In genomic region chr15:69732133-69732532, GRCh38 we compare ENCODE assay signal across 25 cellular contexts.
DNase-seq lines count a peak whose midpoint lies in the region; ATAC-seq and TF ChIP-seq lines count a peak whose summit lies in the region.
"Had no signal": no experiment of that assay in that cellular context is flagged by ENCODE, and none has a peak within 500 bp of the region (broad histone marks: within the 10 kb centered on the region; RNA-seq: fewer than 3 reads in every experiment).

No MANE protein-coding gene starts in this region.

- no peak overlapping the region for H3K27ac Mint-ChIP-seq in activated CD4-positive, alpha-beta T cell treated with anti-CD3 and anti-CD28 coated beads, Interleukin-2, amount 10 ng/mL, durations not matched to agents 24 days and 14 days
- H3K27ac Mint-ChIP-seq: CD4-positive, CD25-positive, alpha-beta regulatory T cell had no signal

- no peak overlapping the region for H3K4me3 Mint-ChIP-seq in activated CD4-positive, alpha-beta T cell treated with anti-CD3 and anti-CD28 coated beads, Interleukin-2, amount 10 ng/mL, durations not matched to agents 24 days and 14 days
- H3K4me3 Mint-ChIP-seq: CD14-positive monocyte; CD4-positive, alpha-beta memory T cell; CD4-positive, CD25-positive, alpha-beta regulatory T cell; CD8-positive, alpha-beta memory T cell had no signal

- H3K9me3 Mint-ChIP-seq in activated CD4-positive, alpha-beta T cell treated with anti-CD3 and anti-CD28 coated beads, Interleukin-2, amount 10 ng/mL, durations not matched to agents 24 days and 14 days = peaks cover 9% of the 10 kb centered on the region

- no peaks in the 10 kb centered on the region for H3K4me1 ChIP-seq in right cardiac atrium (ENCODE audit: control insufficient read depth, insufficient read depth, low read length)
- H3K4me1 ChIP-seq in neutrophil (ENCODE audit: control insufficient read depth in 1 of 2, insufficient read depth in 1 of 2, low read depth in 1 of 2, low read length in 1 of 2) = peaks cover 42 to 44% of the 10 kb centered on the region in 2 experiments
- H3K4me1 ChIP-seq: A549, BLaER1 had no signal

- in situ Hi-C loops in ACHN (cut with HindIII; ENCODE audit: low pct_ligation_motif_present, low pct_unique_long_range_greater_than_20kb, low sequenced_read_pairs) = no loop called here

- H3K27me3 Mint-ChIP-seq in activated CD4-positive, alpha-beta T cell treated with anti-CD3 and anti-CD28 coated beads, Interleukin-2, amount 10 ng/mL, durations not matched to agents 24 days and 14 days = peaks cover 18% of the 10 kb centered on the region

- no peaks in the 10 kb centered on the region for H3K36me3 ChIP-seq in neutrophil
- H3K36me3 ChIP-seq: BE2C, BLaER1 had no signal

- WGBS in right cardiac atrium = 54% methylated on average over 1 of the region's 1 CpG

- H3K4me3 ChIP-seq in right cardiac atrium (ENCODE audit: low read length) (no peak overlapping the region), neutrophil (ENCODE audit: low read depth in 1 of 2, low read length in 1 of 2) (no peak overlapping the region)
- H3K4me3 ChIP-seq: A549, BLaER1, GM12878 had no signal

- H3K36me3 Mint-ChIP-seq in activated CD4-positive, alpha-beta T cell treated with anti-CD3 and anti-CD28 coated beads, Interleukin-2, amount 10 ng/mL, durations not matched to agents 24 days and 14 days (ENCODE audit: low read depth) = peaks cover 2% of the 10 kb centered on the region
- H3K36me3 Mint-ChIP-seq: CD4-positive, alpha-beta memory T cell; CD4-positive, CD25-positive, alpha-beta regulatory T cell had no signal

- H3K4me1 Mint-ChIP-seq in activated CD4-positive, alpha-beta T cell treated with anti-CD3 and anti-CD28 coated beads, Interleukin-2, amount 10 ng/mL, durations not matched to agents 24 days and 14 days = peaks cover 33% of the 10 kb centered on the region

- H3K27me3 ChIP-seq in right cardiac atrium (ENCODE audit: control insufficient read depth, insufficient read depth) (no peaks in the 10 kb centered on the region), neutrophil (no peaks in the 10 kb centered on the region)
- H3K27me3 ChIP-seq: BE2C had no signal

- peak; percentile 56 for DNase-seq in activated CD4-positive, alpha-beta T cell treated with anti-CD3 and anti-CD28 coated beads, Interleukin-2, amount 10 ng/mL, durations not matched to agents 24 days and 14 days
- DNase-seq in activated CD4-positive, alpha-beta T cell treated with anti-CD3 and anti-CD28 coated beads for 1 hour = no peak
- DNase-seq in cardiac septum (ENCODE audit: low spot score) = peak; percentile 24
- no peak for DNase-seq in right cardiac atrium
- DNase-seq in SK-N-DZ (ENCODE audit: low spot score) = no peak
- no peak for DNase-seq in ACHN
- DNase-seq: BE2C; C1 segment of cervical spinal cord; CD4-positive, alpha-beta memory T cell; CD4-positive, CD25-positive, alpha-beta regulatory T cell; CD8-positive, alpha-beta memory T cell; COR-L47; DMS 273 treated with DMSO at 0.1 percent for 48 hours; DMS153; DMS53; DMS79; DND-41; EL; GDM1 had no signal

- H3K27ac ChIP-seq in right cardiac atrium (ENCODE audit: low read length) = no peak overlapping the region
- peak overlapping the region; percentile 36 for H3K27ac ChIP-seq in neutrophil
- H3K27ac ChIP-seq: 22Rv1, A549, BLaER1 had no signal

- ATAC-seq in right cardiac atrium = no peak
- ATAC-seq: A549, GM12878 had no signal

- intact Hi-C loops in activated CD4-positive, alpha-beta T cell treated with anti-CD3 and anti-CD28 coated beads, Interleukin-2, amount 10 ng/mL, durations not matched to agents 24 days and 14 days (cut with micrococcal nuclease) = no loop called here
- intact Hi-C loops in cardiac septum (cut with DNase I) (no loop called here), right cardiac atrium (cut with DNase I) (loop anchor here in 2 of 4 donors (10.0 kb wide), 1 partner anchor 753 kb away; no protein-coding TSS in a partner anchor)

- TF ChIP-seq CTCF in neutrophil (IDR thresholded peaks at IDR 0.05) = no peak

- no peaks in the 10 kb centered on the region for H3K9me3 ChIP-seq in right cardiac atrium (ENCODE audit: control insufficient read depth, low read length)
- no peaks in the 10 kb centered on the region for H3K9me3 ChIP-seq in neutrophil
- H3K9me3 ChIP-seq: A549, BE2C, BLaER1 had no signal

Comparison
In these comparisons a context has a peak if more than half of its experiments do, and no peak if none do; other contexts are left out.
1. DNase-seq: peak in activated CD4-positive, alpha-beta T cell treated with anti-CD3 and anti-CD28 coated beads, Interleukin-2, amount 10 ng/mL, durations not matched to agents 24 days and 14 days (single experiment) and cardiac septum (single experiment); none in activated CD4-positive, alpha-beta T cell treated with anti-CD3 and anti-CD28 coated beads for 1 hour (single experiment), right cardiac atrium (0 of 3), SK-N-DZ (single experiment) and ACHN (single experiment).